ENCODE assay signal across 10 cellular contexts in the genomic region with DNA sequence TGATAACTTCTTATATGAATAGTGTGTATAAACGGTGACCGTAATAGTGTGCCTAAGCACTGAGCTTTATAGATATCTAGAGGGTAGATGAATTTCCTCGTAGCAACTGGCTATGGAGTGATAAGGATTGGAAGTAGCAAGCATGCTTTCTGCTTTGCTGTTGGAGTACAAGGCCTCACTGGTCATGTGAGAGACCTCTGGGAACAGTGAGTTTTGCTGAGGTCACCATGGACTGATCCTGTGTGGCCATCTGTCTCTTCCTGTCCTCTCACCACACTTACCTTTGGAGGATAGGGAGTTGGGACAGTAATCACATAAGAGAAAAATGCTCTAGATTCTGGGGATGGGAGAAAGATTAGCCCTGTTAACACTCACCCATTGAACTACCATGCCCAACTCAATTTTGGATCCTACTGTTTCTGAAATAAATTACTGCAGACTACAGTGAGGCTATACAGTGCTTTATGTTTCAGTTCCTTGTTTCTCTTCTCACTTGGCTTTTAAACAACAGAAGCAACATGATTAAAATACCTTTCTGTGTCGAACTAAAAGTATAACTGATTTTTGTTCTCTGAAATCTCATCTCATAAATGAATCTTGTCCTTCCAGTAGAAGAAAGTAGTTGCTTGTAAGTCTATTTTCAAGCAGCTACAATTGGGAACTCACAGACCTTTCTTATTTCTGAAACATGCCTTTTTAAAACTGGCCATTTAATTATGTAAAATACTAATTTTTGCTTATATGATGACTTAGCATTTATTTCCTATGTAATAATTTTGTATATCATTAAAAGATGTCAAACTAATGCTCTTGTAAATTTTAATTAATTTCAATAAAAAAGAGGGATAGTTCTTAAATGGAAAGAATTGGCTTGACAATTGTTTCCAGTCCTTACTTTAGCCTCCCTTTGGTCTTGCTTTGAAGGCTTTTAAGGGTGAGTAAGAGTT. TPM values are rescaled to one million over a fixed set of nuclear protein-coding genes. Genes with fewer than 3 reads are reported as not detected.
DNase-seq lines count a peak whose midpoint lies in the region; ATAC-seq and TF ChIP-seq lines count a peak whose summit lies in the region.
"Had no signal": no experiment of that assay in that cellular context is flagged by ENCODE, and none has a peak within 500 bp of the region (broad histone marks: within the 10 kb centered on the region; RNA-seq: fewer than 3 reads in every experiment).

No MANE protein-coding gene starts in this region.

- H3K36me3 ChIP-seq in lower lobe of right lung, result peaks cover 73% of the 10 kb centered on the region

- peaks cover 24% of the 10 kb centered on the region for H3K4me1 Mint-ChIP-seq in activated T-cell treated with anti-CD3 and anti-CD28 coated beads, Interleukin-2, amount 50 U/mL, for 72 hours (ENCODE audit: low read depth)

- ATAC-seq in GM18867 (IDR thresholded peaks at IDR 0.05; ENCODE audit: unreplicated experiment) (peak; percentile 84), GM21619 (IDR thresholded peaks at IDR 0.05; ENCODE audit: unreplicated experiment) (peak; percentile 87), HG03439 (IDR thresholded peaks at IDR 0.05; ENCODE audit: unreplicated experiment) (peak; percentile 76), lower lobe of right lung (no peak)
- no peak for ATAC-seq in activated T-cell treated with anti-CD3 and anti-CD28 coated beads, Interleukin-2, amount 50 U/mL, for 72 hours (replicated peaks in 1 of 2)

- H3K27ac ChIP-seq in lower lobe of right lung, result no peak overlapping the region
- H3K27ac ChIP-seq: skin epidermis had no signal

- H3K4me3 ChIP-seq in lower lobe of right lung, result no peak overlapping the region
- H3K4me3 ChIP-seq: skin epidermis had no signal

- peaks cover 3 to 33% of the 10 kb centered on the region in 2 donors for H3K36me3 Mint-ChIP-seq in activated T-cell treated with anti-CD3 and anti-CD28 coated beads, Interleukin-2, amount 50 U/mL, for 72 hours (ENCODE audit: insufficient read depth in 2 of 2)

- H3K9me3 ChIP-seq in lower lobe of right lung, result no peaks in the 10 kb centered on the region

- no peaks in the 10 kb centered on the region for H3K27me3 Mint-ChIP-seq in activated T-cell treated with anti-CD3 and anti-CD28 coated beads, Interleukin-2, amount 50 U/mL, for 72 hours (ENCODE audit: low read depth)

- no peaks in the 10 kb centered on the region for H3K9me3 Mint-ChIP-seq in activated T-cell treated with anti-CD3 and anti-CD28 coated beads, Interleukin-2, amount 50 U/mL, for 72 hours

- H3K27ac Mint-ChIP-seq in activated T-cell treated with anti-CD3 and anti-CD28 coated beads, Interleukin-2, amount 50 U/mL, for 72 hours, result no peak overlapping the region

- H3K4me1 ChIP-seq in lower lobe of right lung, result peaks cover 4% of the 10 kb centered on the region

- H3K27me3 ChIP-seq in lower lobe of right lung (ENCODE audit: low read depth), result no peaks in the 10 kb centered on the region

- no peak overlapping the region for H3K4me3 Mint-ChIP-seq in activated T-cell treated with anti-CD3 and anti-CD28 coated beads, Interleukin-2, amount 50 U/mL, for 72 hours

- no peak for TF ChIP-seq CTCF in lower lobe of right lung (IDR thresholded peaks at IDR 0.05)

- intact Hi-C loops in lower lobe of right lung (cut with DNase I), result no loop called here

- DNase-seq in myocyte (ENCODE audit: low read depth) (peak; percentile 6), lower lobe of right lung (no peak), OCI-M2 (lab: John Stamatoyannopoulos, UW; ENCODE audit: unreplicated experiment) (no peak), NCI-H1048 (lab: John Stamatoyannopoulos, UW) (no peak)
- no peak for DNase-seq in activated T-cell treated with anti-CD3 and anti-CD28 coated beads, Interleukin-2, amount 50 U/mL, for 72 hours
- DNase-seq: cortex of kidney had no signal

RNA-seq across cellular contexts. Expression of gene TMX1, which starts 8.3 kb away (rescaled TPM):
- total RNA-seq in myocyte, result 76.2 and 82.5 TPM in 2 replicates
- polyA plus RNA-seq in myocyte (2012), result 21.1 TPM
- total RNA-seq in lower lobe of right lung, result 34.6 TPM
- 10 to 100 TPM; 25.7 to 28.9 TPM for total RNA-seq in activated T-cell treated with anti-CD3 and anti-CD28 coated beads, Interleukin-2, amount 50 U/mL, for 72 hours

Comparison
In these comparisons a context has a peak if more than half of its experiments do, and no peak if none do; other contexts are left out.
1. ATAC-seq: peak in GM18867 (single experiment), GM21619 (single experiment) and HG03439 (single experiment); none in lower lobe of right lung (0 of 2) and activated T-cell treated with anti-CD3 and anti-CD28 coated beads, Interleukin-2, amount 50 U/mL, for 72 hours (0 of 2).